8 cellular contexts compared by ENCODE assay signal in the genomic region with DNA sequence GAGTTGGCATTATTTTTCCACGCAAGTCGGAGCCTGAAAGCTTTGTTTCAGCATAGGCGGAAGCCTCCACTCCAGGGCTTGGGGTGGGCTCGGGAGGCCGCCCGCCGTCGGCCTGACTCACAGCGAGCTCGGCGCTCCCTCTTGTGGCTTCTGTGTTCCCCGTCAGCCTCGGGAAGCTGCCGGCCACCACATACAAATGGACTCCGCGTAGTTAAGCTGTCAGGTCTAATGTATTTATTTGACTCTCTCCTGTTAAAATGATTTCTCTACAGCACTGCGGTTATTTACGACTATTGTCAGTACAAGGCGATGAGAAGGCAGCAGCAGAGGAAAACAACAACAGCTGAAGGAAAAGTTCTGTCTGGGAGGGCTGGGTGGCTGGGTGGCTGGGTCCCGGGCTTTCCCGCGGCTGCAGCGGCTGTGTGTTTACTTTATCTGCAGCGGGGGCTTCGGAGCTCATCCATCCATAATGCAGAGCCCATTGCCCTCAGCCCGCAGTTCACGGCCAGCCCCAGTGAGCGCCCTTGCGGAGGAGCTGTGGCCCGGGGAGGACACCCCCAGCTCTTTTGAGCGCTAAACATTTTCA.
DNase-seq lines count a peak whose midpoint lies in the region; ATAC-seq and TF ChIP-seq lines count a peak whose summit lies in the region.

No MANE protein-coding gene starts in this region.

- WGBS in heart left ventricle, 4 donors: 2% methylated on average over 29 to 31 of the region's 31 CpGs

- peak overlapping the region; percentile 71 for H3K4me3 Mint-ChIP-seq in activated naive CD8-positive, alpha-beta T cell

- peak overlapping the region in 4 of 12 donors; percentile 6 to 22 (median 19) for H3K27ac ChIP-seq in heart left ventricle

- ATAC-seq in HG02763 (IDR thresholded peaks at IDR 0.05; ENCODE audit: unreplicated experiment) (peak; percentile 73), heart left ventricle (peak; percentile 74 to 99 (median 92))

- H3K9me3 ChIP-seq in heart left ventricle: no peaks in the 10 kb centered on the region

- intact Hi-C loops in heart left ventricle (cut with DNase I): loop anchor here (5.0 to 10.0 kb wide), 6 partner anchors 147 to 1185 kb away; no protein-coding TSS in a partner anchor

- peaks cover 5% of the 10 kb centered on the region for H3K4me1 Mint-ChIP-seq in activated naive CD8-positive, alpha-beta T cell (ENCODE audit: low read depth)

- peak overlapping the region in 10 of 12 donors; percentile 4 to 53 (median 38) for H3K4me3 ChIP-seq in heart left ventricle

- peaks cover 42% of the 10 kb centered on the region for H3K27me3 Mint-ChIP-seq in activated naive CD8-positive, alpha-beta T cell

- DNase-seq in 8988T (peak; percentile 40), NCI-H2081 (lab: John Stamatoyannopoulos, UW) (peak; percentile 85 to 86), heart left ventricle (peak; percentile 59 to 79 (median 63)), pons (ENCODE audit: low spot score) (peak; percentile 63)
- DNase-seq in stimulated activated naive CD4-positive, alpha-beta T cell treated with Interleukin-2 at 50 U/mL for 16 hours (lab: John Stamatoyannopoulos, UW): no peak

- no peaks in the 10 kb centered on the region for H3K36me3 ChIP-seq in heart left ventricle

- no peak for TF ChIP-seq POLR2A in heart left ventricle (IDR thresholded peaks at IDR 0.05)

- no peak overlapping the region for H3K27ac Mint-ChIP-seq in activated naive CD8-positive, alpha-beta T cell

- H3K4me1 ChIP-seq in heart left ventricle: peaks cover 0 to 16% (median 11%) of the 10 kb centered on the region in 12 donors

- TF ChIP-seq CTCF in GM12873 (IDR thresholded peaks at IDR 0.05; ENCODE audit: insufficient read depth, low read depth, low read length, missing control alignments) (peak; percentile 74), heart left ventricle (IDR thresholded peaks at IDR 0.05) (peak; percentile 39 to 90 (median 71))

- no peaks in the 10 kb centered on the region for H3K9me3 Mint-ChIP-seq in activated naive CD8-positive, alpha-beta T cell (ENCODE audit: low read depth)

- no peaks in the 10 kb centered on the region for H3K36me3 Mint-ChIP-seq in activated naive CD8-positive, alpha-beta T cell

- H3K27me3 ChIP-seq in heart left ventricle: peaks cover 0 to 47% (median 25%) of the 10 kb centered on the region in 9 donors
